Comparison of ENCODE assay signal across 8 cellular contexts in genomic region chr4:82268050-82268825, GRCh38.
DNase-seq lines count a peak whose midpoint lies in the region; ATAC-seq and TF ChIP-seq lines count a peak whose summit lies in the region.

No MANE protein-coding gene starts in this region.

- peak; percentile 80 for TF ChIP-seq CTCF in C4-2B (conservative IDR thresholded peaks at IDR 0.05)
- TF ChIP-seq CTCF in endodermal cell (conservative IDR thresholded peaks at IDR 0.05): peak; percentile 91

- peak overlapping the region; percentile 73 for H3K18ac ChIP-seq in mesendoderm (ENCODE audit: low read length)

- POLR2A ChIA-PET in activated CD4-positive, alpha-beta T cell treated with anti-CD3 and anti-CD28 coated beads for 36 hours (lab: Charles Lee): interaction anchor here (0.6 kb wide), 1 partner anchor 98 kb away, joined by 3 read pairs; no protein-coding TSS in a partner anchor

- H3K4me1 ChIP-seq in endodermal cell (ENCODE audit: control insufficient read depth, insufficient read depth, low read length) (no peaks in the 10 kb centered on the region), mesendoderm (ENCODE audit: control insufficient read depth, low read depth, low read length) (peaks cover 1% of the 10 kb centered on the region), subcutaneous abdominal adipose tissue (ENCODE audit: control insufficient read depth in 5 of 5, insufficient read depth in 5 of 5, low read length in 5 of 5) (peaks cover 0 to 9% (median 7%) of the 10 kb centered on the region in 5 donors)

- no peaks in the 10 kb centered on the region for H3K9me3 Mint-ChIP-seq in activated CD4-positive, alpha-beta T cell treated with anti-CD3 and anti-CD28 coated beads for 36 hours (ENCODE audit: low read depth)
- H3K9me3 Mint-ChIP-seq in endodermal cell: peaks cover 5% of the 10 kb centered on the region

- no peak overlapping the region for H3K4me3 Mint-ChIP-seq in activated CD4-positive, alpha-beta T cell treated with anti-CD3 and anti-CD28 coated beads for 36 hours
- H3K4me3 Mint-ChIP-seq in endodermal cell: no peak overlapping the region

- H3K4me1 Mint-ChIP-seq in activated CD4-positive, alpha-beta T cell treated with anti-CD3 and anti-CD28 coated beads for 36 hours: peaks cover 22% of the 10 kb centered on the region
- peaks cover 10% of the 10 kb centered on the region for H3K4me1 Mint-ChIP-seq in endodermal cell

- H3K56ac ChIP-seq in mesendoderm (ENCODE audit: low read length): peak overlapping the region; percentile 63

- intact Hi-C loops in activated CD4-positive, alpha-beta T cell treated with anti-CD3 and anti-CD28 coated beads for 36 hours (cut with DNase I, micrococcal nuclease): loop anchor here (1.0 to 5.0 kb wide), 4 partner anchors 131 to 862 kb away; no protein-coding TSS in a partner anchor

- H3K4me2 ChIP-seq in mesendoderm (ENCODE audit: low read length): no peak overlapping the region

- CTCF ChIA-PET in activated CD4-positive, alpha-beta T cell treated with anti-CD3 and anti-CD28 coated beads for 36 hours (lab: Charles Lee): interaction anchor here (0.6 to 4.4 kb wide), 26 partner anchors 9 to 871 kb away, joined by 3 to 36 read pairs (median 4); no protein-coding TSS in a partner anchor

- DNase-seq in NCI-H345 treated with DMSO at 0.1 percent for 48 hours (lab: John Stamatoyannopoulos, UW; ENCODE audit: unreplicated experiment): peak; percentile 48
- DNase-seq in activated CD4-positive, alpha-beta T cell treated with anti-CD3 and anti-CD28 coated beads for 36 hours: peak; percentile 68
- peak; percentile 79 for DNase-seq in endodermal cell
- peak; percentile 85 for DNase-seq in mesendoderm

- H3K79me1 ChIP-seq in mesendoderm (ENCODE audit: low read length): no peaks in the 10 kb centered on the region

- H2BK5ac ChIP-seq in mesendoderm (ENCODE audit: low read length): no peak overlapping the region

- no peak overlapping the region for H2BK120ac ChIP-seq in mesendoderm (ENCODE audit: low read depth, low read length)

- no peaks in the 10 kb centered on the region for H3K79me2 ChIP-seq in mesendoderm (ENCODE audit: control insufficient read depth, insufficient read depth, low read length)

- H3K36me3 ChIP-seq in endodermal cell (ENCODE audit: control insufficient read depth, insufficient read depth, low read length) (no peaks in the 10 kb centered on the region), mesendoderm (ENCODE audit: control insufficient read depth, insufficient read depth, low read length) (no peaks in the 10 kb centered on the region), subcutaneous abdominal adipose tissue (ENCODE audit: control insufficient read depth in 5 of 5, insufficient read depth in 5 of 5, low read length in 5 of 5) (no peaks in the 10 kb centered on the region)

- H3K36me3 Mint-ChIP-seq in activated CD4-positive, alpha-beta T cell treated with anti-CD3 and anti-CD28 coated beads for 36 hours (ENCODE audit: low read depth): no peaks in the 10 kb centered on the region
- no peaks in the 10 kb centered on the region for H3K36me3 Mint-ChIP-seq in endodermal cell (ENCODE audit: low read depth)

- H2BK15ac ChIP-seq in mesendoderm (replicated peaks; ENCODE audit: low read depth): no peak overlapping the region

- H3K23ac ChIP-seq in mesendoderm (ENCODE audit: low read length): no peak overlapping the region

- no peak overlapping the region for H2AK5ac ChIP-seq in mesendoderm (ENCODE audit: low read length)

- WGBS in endodermal cell (ENCODE audit: insufficient coverage in 1 of 2, insufficient read length in 1 of 2), 2 experiments: 67 to 89% methylated on average over 3 to 4 of the region's 4 CpGs
- no CpG with 5 or more reads among the region's 4 CpGs for WGBS in mesendoderm (ENCODE audit: extremely low coverage, insufficient coverage, low lambda C conversion rate)

- H3K27me3 Mint-ChIP-seq in activated CD4-positive, alpha-beta T cell treated with anti-CD3 and anti-CD28 coated beads for 36 hours: no peaks in the 10 kb centered on the region
- no peaks in the 10 kb centered on the region for H3K27me3 Mint-ChIP-seq in endodermal cell (ENCODE audit: insufficient read depth)

- ATAC-seq in GM18909 (IDR thresholded peaks at IDR 0.05; ENCODE audit: poor library complexity, unreplicated experiment) (peak; percentile 88), HG03439 (IDR thresholded peaks at IDR 0.05; ENCODE audit: unreplicated experiment) (peak; percentile 87)
- peak; percentile 97 for ATAC-seq in activated CD4-positive, alpha-beta T cell treated with anti-CD3 and anti-CD28 coated beads for 36 hours

- no peak overlapping the region for H3K4me3 ChIP-seq in endodermal cell (ENCODE audit: low read length)
- H3K4me3 ChIP-seq in mesendoderm (ENCODE audit: low read length): no peak overlapping the region
- peak overlapping the region in 4 of 5 donors; percentile 9 to 40 (median 28) for H3K4me3 ChIP-seq in subcutaneous abdominal adipose tissue (ENCODE audit: low read depth in 1 of 5, low read length in 5 of 5)

- H3K27ac ChIP-seq in C4-2B: no peak overlapping the region
- no peak overlapping the region for H3K27ac ChIP-seq in endodermal cell (ENCODE audit: low read depth, low read length)
- no peak overlapping the region for H3K27ac ChIP-seq in mesendoderm (ENCODE audit: low read depth, low read length)
- H3K27ac ChIP-seq in subcutaneous abdominal adipose tissue (ENCODE audit: low read depth, low read length): peak overlapping the region; percentile 43

- H3K27ac Mint-ChIP-seq in activated CD4-positive, alpha-beta T cell treated with anti-CD3 and anti-CD28 coated beads for 36 hours: no peak overlapping the region
- H3K27ac Mint-ChIP-seq in endodermal cell: no peak overlapping the region

- H3K27me3 ChIP-seq in endodermal cell (ENCODE audit: control insufficient read depth, insufficient read depth, low read length, poor library complexity, severe bottlenecking) (no peaks in the 10 kb centered on the region), mesendoderm (ENCODE audit: insufficient read depth, low read length, poor library complexity) (no peaks in the 10 kb centered on the region), subcutaneous abdominal adipose tissue (ENCODE audit: control insufficient read depth in 5 of 5, insufficient read depth in 4 of 5, low read length in 5 of 5) (no peaks in the 10 kb centered on the region)

- no peak overlapping the region for H4K8ac ChIP-seq in mesendoderm (ENCODE audit: low read depth, low read length)

- H3K4ac ChIP-seq in mesendoderm (ENCODE audit: low read depth, low read length): peak overlapping the region; percentile 7

- H3K9me3 ChIP-seq in endodermal cell (ENCODE audit: control insufficient read depth, low read length): peaks cover 5% of the 10 kb centered on the region
- H3K9me3 ChIP-seq in subcutaneous abdominal adipose tissue (ENCODE audit: control insufficient read depth in 5 of 5, low read length in 5 of 5): no peaks in the 10 kb centered on the region

- H4K5ac ChIP-seq in mesendoderm (ENCODE audit: low read length): peak overlapping the region; percentile 47

- no peak overlapping the region for H3K9ac ChIP-seq in endodermal cell (ENCODE audit: extremely low read depth, low read length, poor library complexity, severe bottlenecking)
- peak overlapping the region; percentile 8 for H3K9ac ChIP-seq in mesendoderm (ENCODE audit: low read length)
- H3K9ac ChIP-seq in subcutaneous abdominal adipose tissue (ENCODE audit: low read length in 5 of 5): peak overlapping the region in 1 of 5 donors; percentile 46

Comparison
In these comparisons a context has a peak if more than half of its experiments do, and no peak if none do; other contexts are left out.
1. H3K4me3 ChIP-seq: peak in subcutaneous abdominal adipose tissue (4 of 5); none in endodermal cell (single experiment) and mesendoderm (single experiment).
2. Peak in every context shown above with its lines, with median percentiles within 50 percentile points of each other: ATAC-seq and DNase-seq.